ENCODE assay signal across 13 cellular contexts in genomic region chr15:76197703-76198455, GRCh38.
DNase-seq lines count a peak whose midpoint lies in the region; ATAC-seq and TF ChIP-seq lines count a peak whose summit lies in the region.
"Had no signal": no experiment of that assay in that cellular context is flagged by ENCODE, and none has a peak within 500 bp of the region (broad histone marks: within the 10 kb centered on the region; RNA-seq: fewer than 3 reads in every experiment).

No MANE protein-coding gene starts in this region.

- H3K9me3 ChIP-seq in T-helper 17 cell (ENCODE audit: control insufficient read depth, low read length, poor library complexity, severe bottlenecking), result no peaks in the 10 kb centered on the region
- no peaks in the 10 kb centered on the region for H3K9me3 ChIP-seq in smooth muscle cell (replicated peaks; ENCODE audit: low read depth)
- H3K9me3 ChIP-seq: SJSA1 had no signal

- peaks cover 2% of the 10 kb centered on the region for H3K4me1 Mint-ChIP-seq in activated naive CD8-positive, alpha-beta T cell treated with anti-CD3 and anti-CD28 coated beads, Interleukin-2, amount 50 U/mL, for 24 hours
- H3K4me1 Mint-ChIP-seq in T-helper 17 cell (peaks cover 8% of the 10 kb centered on the region), mesothelial cell of epicardium (peaks cover 28% of the 10 kb centered on the region)

- H3K27me3 ChIP-seq in smooth muscle cell (ENCODE audit: low read depth), result no peaks in the 10 kb centered on the region
- H3K27me3 ChIP-seq: SJSA1 had no signal

- no peak overlapping the region for H3K27ac ChIP-seq in smooth muscle cell (ENCODE audit: low read depth)
- H3K27ac ChIP-seq: SJSA1 had no signal

- DNase-seq in A172 (ENCODE audit: low spot score), result peak; percentile 92
- DNase-seq in ELR (ENCODE audit: low read depth), result peak; percentile 51
- peak; percentile 11 for DNase-seq in activated naive CD8-positive, alpha-beta T cell treated with anti-CD3 and anti-CD28 coated beads, Interleukin-2, amount 50 U/mL, for 24 hours
- peak; percentile 88 for DNase-seq in kidney tubule cell (ENCODE audit: low spot score)
- DNase-seq in T-helper 17 cell, result no peak
- DNase-seq in mesothelial cell of epicardium (ENCODE audit: low spot score in 2 of 2, unreplicated experiment in 2 of 2), result no peak
- no peak for DNase-seq in smooth muscle cell (lab: John Stamatoyannopoulos, UW; ENCODE audit: unreplicated experiment)
- DNase-seq: activated CD4-positive, alpha-beta T cell treated with anti-CD3 and anti-CD28 coated beads for 4 hours; Kasumi-1; NCI-H2227 treated with DMSO at 0.1 percent for 48 hours; stimulated activated naive CD4-positive, alpha-beta T cell treated with Interleukin-2 at 50 U/mL for 16 hours had no signal

- no peak overlapping the region for H3K4me2 ChIP-seq in smooth muscle cell

- H3K4me3 ChIP-seq in smooth muscle cell, result no peak overlapping the region
- H3K4me3 ChIP-seq: SJSA1 had no signal

- TF ChIP-seq CTCF in mesothelial cell of epicardium (IDR thresholded peaks at IDR 0.05; ENCODE audit: unreplicated experiment), result no peak
- TF ChIP-seq CTCF in smooth muscle cell (IDR thresholded peaks at IDR 0.05; ENCODE audit: borderline replicate concordance, insufficient read depth, poor library complexity, severe bottlenecking), result no peak

- WGBS in smooth muscle cell (ENCODE audit: low lambda C conversion rate), result 85% methylated on average over 8 of the region's 8 CpGs

- H4K20me1 ChIP-seq in smooth muscle cell (ENCODE audit: low read depth), result no peaks in the 10 kb centered on the region

- H3K9me3 Mint-ChIP-seq in activated naive CD8-positive, alpha-beta T cell treated with anti-CD3 and anti-CD28 coated beads, Interleukin-2, amount 50 U/mL, for 24 hours, result no peaks in the 10 kb centered on the region
- no peaks in the 10 kb centered on the region for H3K9me3 Mint-ChIP-seq in mesothelial cell of epicardium

- no peak overlapping the region for H2AFZ ChIP-seq in smooth muscle cell (ENCODE audit: low read depth)

- peak; percentile 33 for ATAC-seq in activated naive CD8-positive, alpha-beta T cell treated with anti-CD3 and anti-CD28 coated beads, Interleukin-2, amount 50 U/mL, for 24 hours
- ATAC-seq in T-helper 17 cell, result no peak
- no peak for ATAC-seq in GM18858 (IDR thresholded peaks at IDR 0.05; ENCODE audit: unreplicated experiment)

- H3K4me3 Mint-ChIP-seq in activated naive CD8-positive, alpha-beta T cell treated with anti-CD3 and anti-CD28 coated beads, Interleukin-2, amount 50 U/mL, for 24 hours, result no peak overlapping the region
- H3K4me3 Mint-ChIP-seq in T-helper 17 cell (no peak overlapping the region), mesothelial cell of epicardium (no peak overlapping the region)

- no peaks in the 10 kb centered on the region for H3K27me3 Mint-ChIP-seq in activated naive CD8-positive, alpha-beta T cell treated with anti-CD3 and anti-CD28 coated beads, Interleukin-2, amount 50 U/mL, for 24 hours
- H3K27me3 Mint-ChIP-seq in T-helper 17 cell (no peaks in the 10 kb centered on the region), mesothelial cell of epicardium (ENCODE audit: low read depth) (no peaks in the 10 kb centered on the region)

- no peak overlapping the region for H3K9ac ChIP-seq in smooth muscle cell (ENCODE audit: low read depth)

- no peak overlapping the region for H3K27ac Mint-ChIP-seq in activated naive CD8-positive, alpha-beta T cell treated with anti-CD3 and anti-CD28 coated beads, Interleukin-2, amount 50 U/mL, for 24 hours
- H3K27ac Mint-ChIP-seq in T-helper 17 cell (no peak overlapping the region), mesothelial cell of epicardium (no peak overlapping the region)

- H3K4me1 ChIP-seq in smooth muscle cell (ENCODE audit: low read depth), result peaks cover 8% of the 10 kb centered on the region

- H3K36me3 Mint-ChIP-seq in activated naive CD8-positive, alpha-beta T cell treated with anti-CD3 and anti-CD28 coated beads, Interleukin-2, amount 50 U/mL, for 24 hours (ENCODE audit: low read depth), result no peaks in the 10 kb centered on the region
- H3K36me3 Mint-ChIP-seq in T-helper 17 cell (ENCODE audit: low read depth) (no peaks in the 10 kb centered on the region), mesothelial cell of epicardium (no peaks in the 10 kb centered on the region)

- H3K79me2 ChIP-seq in smooth muscle cell (ENCODE audit: low read depth), result no peaks in the 10 kb centered on the region

- no peaks in the 10 kb centered on the region for H3K36me3 ChIP-seq in smooth muscle cell (ENCODE audit: low read depth)
- H3K36me3 ChIP-seq: SJSA1 had no signal

- H3F3A ChIP-seq in smooth muscle cell (ENCODE audit: low read depth), result no peaks in the 10 kb centered on the region

Comparison
In these comparisons a context has a peak if more than half of its experiments do, and no peak if none do; other contexts are left out.
1. DNase-seq: peak in A172 (single experiment), ELR (single experiment), activated naive CD8-positive, alpha-beta T cell treated with anti-CD3 and anti-CD28 coated beads, Interleukin-2, amount 50 U/mL, for 24 hours (single experiment) and kidney tubule cell (single experiment); none in T-helper 17 cell (0 of 3), mesothelial cell of epicardium (0 of 2) and smooth muscle cell (single experiment).